20 cellular contexts compared by ENCODE assay signal in the genomic region with DNA sequence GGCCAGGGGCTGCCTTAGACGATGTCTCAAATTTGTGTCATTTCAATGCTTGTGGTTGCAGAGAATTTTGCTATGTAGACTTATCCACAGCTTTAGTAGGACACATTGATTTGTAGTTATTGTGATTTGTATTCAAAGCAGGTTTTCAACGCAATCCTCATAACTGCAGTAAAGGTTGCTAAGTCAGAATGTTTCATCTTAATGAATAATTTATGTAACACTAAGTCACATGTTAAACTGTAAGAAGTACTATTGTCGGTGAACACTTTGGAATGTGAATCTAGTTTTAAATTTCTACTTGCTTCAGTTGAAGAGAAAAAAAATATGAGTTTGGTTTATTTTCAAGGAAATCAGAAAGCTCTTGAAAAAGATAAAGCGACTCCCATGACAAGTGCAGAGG.
DNase-seq lines count a peak whose midpoint lies in the region; ATAC-seq, FAIRE-seq and TF ChIP-seq lines count a peak whose summit lies in the region.
"Had no signal": no experiment of that assay in that cellular context is flagged by ENCODE, and none has a peak within 500 bp of the region (broad histone marks: within the 10 kb centered on the region; RNA-seq: fewer than 3 reads in every experiment).

No MANE protein-coding gene starts in this region.

- no peak for TF ChIP-seq EP300 in H1 (IDR thresholded peaks at IDR 0.05; ENCODE audit: borderline replicate concordance in 1 of 2, low read depth in 2 of 2, low read length in 2 of 2)

- no peak overlapping the region for H3K4me3 ChIP-seq in H1 (ENCODE audit: extremely low read depth in 1 of 4, insufficient read depth in 2 of 4, low read depth in 3 of 4, low read length in 4 of 4)
- no peak overlapping the region for H3K4me3 ChIP-seq in neuronal stem cell (ENCODE audit: low read length in 2 of 2)
- H3K4me3 ChIP-seq in gastrocnemius medialis = no peak overlapping the region
- H3K4me3 ChIP-seq: BLaER1, GM12878, GM23248 had no signal

- ATAC-seq in gastrocnemius medialis = no peak
- ATAC-seq in activated naive CD4-positive, alpha-beta T cell treated with anti-CD3 and anti-CD28 coated beads, Interleukin-2, amount 50 U/mL, for 72 hours = no peak
- ATAC-seq: CD8-positive, alpha-beta T cell; GM12878 had no signal

- H3K23me2 ChIP-seq in H1 (ENCODE audit: low read depth, low read length) = no peaks in the 10 kb centered on the region

- no peaks in the 10 kb centered on the region for H3K79me2 ChIP-seq in H1 (ENCODE audit: control insufficient read depth in 1 of 2, insufficient read depth in 2 of 2, low read length in 2 of 2)

- CTCF ChIA-PET in H1 (lab: Charles Lee; ENCODE audit: partially characterized antibody) = no interaction called here

- H2AK5ac ChIP-seq in H1 (ENCODE audit: low read depth, low read length) (no peak overlapping the region), neuronal stem cell (ENCODE audit: low read depth, low read length) (no peak overlapping the region)

- H3K9me3 Mint-ChIP-seq in activated naive CD4-positive, alpha-beta T cell treated with anti-CD3 and anti-CD28 coated beads, Interleukin-2, amount 50 U/mL, for 72 hours = peaks cover 9 to 11% of the 10 kb centered on the region in 2 donors

- H2BK12ac ChIP-seq in H1 (ENCODE audit: low read depth, low read length) (no peak overlapping the region), neuronal stem cell (ENCODE audit: low read length) (no peak overlapping the region)

- H3K18ac ChIP-seq in H1 (ENCODE audit: extremely low read depth, low read length) (no peak overlapping the region), neuronal stem cell (ENCODE audit: low read length) (no peak overlapping the region)

- H3K36me3 Mint-ChIP-seq in activated naive CD4-positive, alpha-beta T cell treated with anti-CD3 and anti-CD28 coated beads, Interleukin-2, amount 50 U/mL, for 72 hours = no peaks in the 10 kb centered on the region
- H3K36me3 Mint-ChIP-seq: CD8-positive, alpha-beta T cell had no signal

- H2BK120ac ChIP-seq in H1 (replicated peaks; ENCODE audit: low read depth, low read length) (no peak overlapping the region), neuronal stem cell (ENCODE audit: low read depth, low read length) (no peak overlapping the region)

- H3K36me3 ChIP-seq in H1 (ENCODE audit: control insufficient read depth in 2 of 4, insufficient read depth in 4 of 4, low read length in 3 of 4) (no peaks in the 10 kb centered on the region), neuronal stem cell (replicated peaks in 1 of 2; ENCODE audit: control insufficient read depth in 2 of 2, insufficient read depth in 2 of 2, low read length in 2 of 2) (no peaks in the 10 kb centered on the region), gastrocnemius medialis (no peaks in the 10 kb centered on the region)
- H3K36me3 ChIP-seq: BLaER1 had no signal

- TF ChIP-seq POLR2A in H1 (IDR thresholded peaks at IDR 0.05; ENCODE audit: control extremely low read depth in 1 of 2, low read depth in 2 of 2, low read length in 2 of 2) = no peak
- TF ChIP-seq POLR2A in gastrocnemius medialis (IDR thresholded peaks at IDR 0.05) = no peak

- no peak overlapping the region for H4K5ac ChIP-seq in H1 (ENCODE audit: insufficient read length, low read depth, low read length)

- no peaks in the 10 kb centered on the region for H3K4me1 ChIP-seq in H1 (replicated peaks in 1 of 4; ENCODE audit: control insufficient read depth in 3 of 4, insufficient read depth in 4 of 4, low read length in 3 of 4)
- H3K4me1 ChIP-seq in neuronal stem cell (ENCODE audit: control insufficient read depth in 2 of 2, insufficient read depth in 1 of 2, low read depth in 1 of 2, low read length in 2 of 2) = no peaks in the 10 kb centered on the region
- no peaks in the 10 kb centered on the region for H3K4me1 ChIP-seq in gastrocnemius medialis
- H3K4me1 ChIP-seq: BLaER1 had no signal

- FAIRE-seq in H1 (lab: Jason Lieb, UNC) = no peak
- FAIRE-seq: GM12878, H54, HTR-8/SVneo had no signal

- H3K27ac Mint-ChIP-seq in activated naive CD4-positive, alpha-beta T cell treated with anti-CD3 and anti-CD28 coated beads, Interleukin-2, amount 50 U/mL, for 72 hours = no peak overlapping the region
- H3K27ac Mint-ChIP-seq: CD8-positive, alpha-beta T cell had no signal

- TF ChIP-seq CTCF in H1 (IDR thresholded peaks at IDR 0.05; ENCODE audit: control extremely low read depth in 1 of 3, insufficient read depth in 1 of 3, low read depth in 1 of 3, low read length in 3 of 3) (no peak), gastrocnemius medialis (IDR thresholded peaks at IDR 0.05 in 4 of 5, conservative IDR thresholded peaks at IDR 0.05 in 1 of 5) (no peak)

- POLR2A ChIA-PET in H1 (lab: Charles Lee; ENCODE audit: partially characterized antibody) = no interaction called here

- H2BK15ac ChIP-seq in H1 (ENCODE audit: low read length) (no peak overlapping the region), neuronal stem cell (ENCODE audit: low read length) (no peak overlapping the region)

- no peak overlapping the region for H2BK20ac ChIP-seq in H1 (ENCODE audit: low read length)

- H3K27me3 ChIP-seq in H1 (replicated peaks in 1 of 4; ENCODE audit: control insufficient read depth in 3 of 4, extremely low read depth in 1 of 4, insufficient read depth in 3 of 4, low read length in 3 of 4) (no peaks in the 10 kb centered on the region), neuronal stem cell (ENCODE audit: control insufficient read depth in 3 of 3, insufficient read depth in 3 of 3, low read depth in 1 of 3, low read length in 3 of 3) (no peaks in the 10 kb centered on the region), gastrocnemius medialis (no peaks in the 10 kb centered on the region)
- H3K27me3 ChIP-seq: BLaER1 had no signal

- intact Hi-C loops in gastrocnemius medialis (cut with DNase I; ENCODE audit: low total_unique reads) = no loop called here

- H3K79me1 ChIP-seq in H1 (ENCODE audit: low read depth, low read length) (no peaks in the 10 kb centered on the region), neuronal stem cell (ENCODE audit: low read depth, low read length) (no peaks in the 10 kb centered on the region)

- H3K9me3 ChIP-seq in H1 (ENCODE audit: insufficient read depth in 2 of 2, low read depth in 1 of 2, low read length in 1 of 2) (no peaks in the 10 kb centered on the region), neuronal stem cell (replicated peaks in 1 of 2; ENCODE audit: control insufficient read depth in 2 of 2, insufficient read depth in 1 of 2, low read depth in 1 of 2, low read length in 2 of 2) (no peaks in the 10 kb centered on the region), gastrocnemius medialis (no peaks in the 10 kb centered on the region)
- H3K9me3 ChIP-seq: BLaER1 had no signal

- peak; percentile 6 for DNase-seq in Caki2 (ENCODE audit: low read depth)
- DNase-seq in H1 (ENCODE audit: low read depth in 1 of 2, low spot score in 2 of 2) = no peak
- peak; percentile 33 for DNase-seq in left kidney (ENCODE audit: low read depth, low spot score)
- DNase-seq in neuronal stem cell (ENCODE audit: low spot score) = no peak
- no peak for DNase-seq in gastrocnemius medialis
- no peak for DNase-seq in NCI-H1436 treated with DMSO at 0.1 percent for 48 hours (lab: John Stamatoyannopoulos, UW)
- no peak for DNase-seq in activated naive CD4-positive, alpha-beta T cell treated with anti-CD3 and anti-CD28 coated beads, Interleukin-2, amount 50 U/mL, for 72 hours (ENCODE audit: low spot score in 2 of 2)
- DNase-seq: 8988T; CD8-positive, alpha-beta T cell; DMS 273 treated with DMSO at 0.1 percent for 48 hours; DMS53; DND-41; EL; GM23248; HCEC 1CT; IMR-90 had no signal

- H3K27ac ChIP-seq in H1 (ENCODE audit: low read depth, low read length) (no peak overlapping the region), neuronal stem cell (replicated peaks; ENCODE audit: low read length) (no peak overlapping the region), gastrocnemius medialis (no peak overlapping the region)
- H3K27ac ChIP-seq: BLaER1, GM23248 had no signal

- no peaks in the 10 kb centered on the region for H4K20me1 ChIP-seq in H1 (replicated peaks in 1 of 2; ENCODE audit: control insufficient read depth in 1 of 2, insufficient read depth in 2 of 2, low read length in 2 of 2)
- H4K20me1 ChIP-seq: BLaER1 had no signal

- no peak overlapping the region for H4K8ac ChIP-seq in H1 (ENCODE audit: extremely low read depth, insufficient read depth, low read length)
- H4K8ac ChIP-seq in neuronal stem cell (ENCODE audit: low read depth, low read length) = no peak overlapping the region

- H3K14ac ChIP-seq in H1 (ENCODE audit: insufficient read length) = no peak overlapping the region
- no peak overlapping the region for H3K14ac ChIP-seq in neuronal stem cell (ENCODE audit: low read length)

- no peak overlapping the region for H3K9ac ChIP-seq in H1 (replicated peaks in 1 of 4; ENCODE audit: extremely low read depth in 1 of 4, low read depth in 3 of 4, low read length in 3 of 4)
- H3K9ac ChIP-seq in neuronal stem cell (ENCODE audit: low read depth, low read length, poor library complexity) = no peak overlapping the region
- H3K9ac ChIP-seq: BLaER1, GM23248 had no signal

- H3K56ac ChIP-seq in H1 (replicated peaks; ENCODE audit: insufficient read length, low read depth, low read length) = no peak overlapping the region

- 91% methylated on average over 4 of the region's 4 CpGs; no CpG with 5 or more reads in 1 of the 2 experiments for WGBS in H1 (ENCODE audit: extremely low coverage in 1 of 2, insufficient coverage in 1 of 2, insufficient read length in 1 of 2, insufficient replicate concordance in 2 of 2, low coverage in 1 of 2, low lambda C conversion rate in 2 of 2, missing lambda C conversion rate in 1 of 2), 2 experiments
- WGBS in neuronal stem cell (ENCODE audit: extremely low coverage in 2 of 2, insufficient read length in 2 of 2, insufficient replicate concordance in 1 of 2), 2 donors = no CpG with 5 or more reads among the region's 4 CpGs

- H3K4ac ChIP-seq in H1 (replicated peaks; ENCODE audit: insufficient read length, low read depth, low read length) (no peak overlapping the region), neuronal stem cell (ENCODE audit: low read length) (no peak overlapping the region)

- H3K4me2 ChIP-seq in H1 (ENCODE audit: insufficient read depth in 1 of 2, low read depth in 2 of 2, low read length in 2 of 2) = no peak overlapping the region
- no peak overlapping the region for H3K4me2 ChIP-seq in neuronal stem cell (ENCODE audit: insufficient read depth, low read length, poor library complexity, severe bottlenecking)
- H3K4me2 ChIP-seq: BLaER1 had no signal

- H2AFZ ChIP-seq in H1 (ENCODE audit: low read length) (peak overlapping the region; percentile 41; the same call in 1 of the 2 replicates), neuronal stem cell (ENCODE audit: low read length) (peak overlapping the region; percentile 43)
- H2AFZ ChIP-seq: GM23248 had no signal

- H2BK5ac ChIP-seq in H1 (ENCODE audit: low read depth, low read length) (no peak overlapping the region), neuronal stem cell (ENCODE audit: low read length) (no peak overlapping the region)

- H3K23ac ChIP-seq in H1 (ENCODE audit: insufficient read length) (no peak overlapping the region), neuronal stem cell (ENCODE audit: low read depth, low read length, poor library complexity) (no peak overlapping the region)

- H4K91ac ChIP-seq in H1 (replicated peaks; ENCODE audit: insufficient read length, low read length) = no peak overlapping the region
- no peak overlapping the region for H4K91ac ChIP-seq in neuronal stem cell (ENCODE audit: low read depth, low read length, poor library complexity)

- in situ Hi-C loops in Caki2 (cut with HindIII; ENCODE audit: low pct_unique_long_range_greater_than_20kb, low sequenced_read_pairs) (no loop called here), gastrocnemius medialis (cut with MboI; ENCODE audit: low sequenced_read_pairs in 4 of 4) (no loop called here)

- no peak for TF ChIP-seq RAD21 in H1 (IDR thresholded peaks at IDR 0.05 in 1 of 2, conservative IDR thresholded peaks at IDR 0.05 in 1 of 2; ENCODE audit: low read depth in 2 of 2, low read length in 2 of 2)

Comparison
In these comparisons a context has a peak if more than half of its experiments do, and no peak if none do; other contexts are left out.
1. DNase-seq: peak in Caki2 (single experiment) and left kidney (single experiment); none in H1 (0 of 2), neuronal stem cell (single experiment), gastrocnemius medialis (0 of 2), NCI-H1436 treated with DMSO at 0.1 percent for 48 hours (single experiment) and activated naive CD4-positive, alpha-beta T cell treated with anti-CD3 and anti-CD28 coated beads, Interleukin-2, amount 50 U/mL, for 72 hours (0 of 2).